In the genomic region with DNA sequence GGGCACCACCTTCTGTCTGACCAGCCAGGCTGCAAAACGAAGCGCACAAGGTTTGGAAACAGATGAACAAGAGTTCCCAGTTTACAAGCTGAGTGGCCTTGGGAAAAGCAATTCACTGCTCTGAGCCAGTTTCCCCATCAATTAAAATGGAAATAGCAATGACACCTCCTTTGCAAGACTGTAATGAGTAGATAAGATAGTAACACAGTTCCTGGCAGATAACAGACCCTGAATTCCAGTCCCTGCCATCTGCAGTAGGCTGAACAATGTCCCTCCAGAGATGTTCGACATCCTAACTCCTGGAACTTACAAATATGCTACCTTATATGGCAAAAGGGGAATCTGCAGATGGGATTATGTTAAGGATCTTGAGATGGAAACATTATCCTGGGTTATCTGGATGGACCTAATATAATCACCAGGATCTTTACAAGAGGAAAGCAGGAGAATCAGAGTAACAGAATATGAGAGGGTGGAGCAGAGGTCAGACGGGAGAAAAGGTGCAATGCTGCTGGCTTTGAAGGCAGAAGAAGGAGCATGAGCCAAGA, we compare ENCODE assay signal across 18 cellular contexts.
"Had no signal": no experiment of that assay in that cellular context is flagged by ENCODE, and none has a peak within 500 bp of the region (broad histone marks: within the 10 kb centered on the region; RNA-seq: fewer than 3 reads in every experiment).

No MANE protein-coding gene starts in this region.

- H3K9me3 ChIP-seq: heart left ventricle, right atrium auricular region, sigmoid colon, thoracic aorta, transverse colon had no signal

- H3K27ac ChIP-seq: heart left ventricle, right atrium auricular region, sigmoid colon, skin epidermis, thoracic aorta, transverse colon had no signal

- ATAC-seq: heart left ventricle; left colon; left ventricle myocardium superior; naive thymus-derived CD4-positive, alpha-beta T cell; stimulated activated naive B cell treated with anti-CD40 and anti-IgM and Interleukin-4, amounts not matched to agents 10 μg/mL and 1 μg/mL and 100 μg/mL, for 72 hours; stimulated activated naive CD8-positive, alpha-beta T cell treated with anti-CD3 and anti-CD28 coated beads, Interleukin-15, amount 100 ng/mL, for 72 hours had no signal

- DNase-seq: foreskin melanocyte; heart left ventricle; hippocampal formation; left colon; left ventricle myocardium superior; mesenchymal stem cell; naive thymus-derived CD4-positive, alpha-beta T cell; nephron progenitor cell; sigmoid colon; stimulated activated CD4-positive, alpha-beta T cell treated with anti-CD3 and anti-CD28 coated beads, Interleukin-2, amount 100 ng/mL, for 24 hours; stimulated activated CD4-positive, alpha-beta T cell treated with anti-CD3 and anti-CD28 coated beads, Interleukin-4, amount 100 ng/mL, for 4 hours; stimulated activated naive B cell treated with anti-CD40 and anti-IgM and Interleukin-4, amounts not matched to agents 10 μg/mL and 1 μg/mL and 100 μg/mL, for 72 hours; stimulated activated naive CD8-positive, alpha-beta T cell treated with anti-CD3 and anti-CD28 coated beads, Interleukin-15, amount 100 ng/mL, for 72 hours; transverse colon had no signal

- H3K27me3 ChIP-seq: heart left ventricle, right atrium auricular region, sigmoid colon, transverse colon had no signal

- H3K4me1 ChIP-seq: right atrium auricular region, sigmoid colon, transverse colon had no signal

- H3K4me3 ChIP-seq: heart left ventricle, lung, right atrium auricular region, sigmoid colon, skin epidermis, thoracic aorta, transverse colon had no signal
